ENCODE assay signal across 12 cellular contexts in genomic region chr16:70572926-70573270, GRCh38. TPM values are rescaled to one million over a fixed set of nuclear protein-coding genes. Genes with fewer than 3 reads are reported as not detected.
A peak's percentile ranks its signal among the peaks of the same experiment; 100 is the strongest.
DNase-seq lines count a peak whose midpoint lies in the region; ATAC-seq and TF ChIP-seq lines count a peak whose summit lies in the region.
"Had no signal": no experiment of that assay in that cellular context is flagged by ENCODE, and none has a peak within 500 bp of the region (broad histone marks: within the 10 kb centered on the region; RNA-seq: fewer than 3 reads in every experiment).

No MANE protein-coding gene starts in this region.

- TF ChIP-seq POLR2A in esophagus muscularis mucosa (IDR thresholded peaks at IDR 0.05; ENCODE audit: low read depth) = no peak

- intact Hi-C loops in esophagus muscularis mucosa (cut with DNase I) = no loop called here

- WGBS in esophagus muscularis mucosa = 68% methylated on average over 2 of the region's 2 CpGs

- ATAC-seq in stimulated activated naive CD8-positive, alpha-beta T cell treated with anti-CD3 and anti-CD28 coated beads, Interleukin-15, amount 100 ng/mL, for 72 hours = no peak
- ATAC-seq in stimulated activated naive CD8-positive, alpha-beta T cell treated with anti-CD3 and anti-CD28 coated beads, Interleukin-15, Interleukin-2, amounts not matched to agents 100 U/mL and 50 U/mL, for 24 hours = no peak
- no peak for ATAC-seq in HG03280 (IDR thresholded peaks at IDR 0.05; ENCODE audit: unreplicated experiment)

- no peaks in the 10 kb centered on the region for H3K27me3 Mint-ChIP-seq in stimulated activated naive CD8-positive, alpha-beta T cell treated with anti-CD3 and anti-CD28 coated beads, Interleukin-15, amount 100 ng/mL, for 72 hours
- no peaks in the 10 kb centered on the region for H3K27me3 Mint-ChIP-seq in osteocyte (ENCODE audit: unreplicated experiment)
- H3K27me3 Mint-ChIP-seq: type B pancreatic cell had no signal

- H3K4me3 Mint-ChIP-seq in stimulated activated naive CD8-positive, alpha-beta T cell treated with anti-CD3 and anti-CD28 coated beads, Interleukin-15, amount 100 ng/mL, for 72 hours = no peak overlapping the region
- H3K4me3 Mint-ChIP-seq in osteocyte (ENCODE audit: unreplicated experiment) = no peak overlapping the region
- H3K4me3 Mint-ChIP-seq: type B pancreatic cell had no signal

- no peak for TF ChIP-seq EP300 in esophagus muscularis mucosa (IDR thresholded peaks at IDR 0.05)

- DNase-seq in stimulated activated naive CD8-positive, alpha-beta T cell treated with anti-CD3 and anti-CD28 coated beads, Interleukin-15, amount 100 ng/mL, for 72 hours = no peak
- DNase-seq in stimulated activated naive CD8-positive, alpha-beta T cell treated with anti-CD3 and anti-CD28 coated beads, Interleukin-15, Interleukin-2, amounts not matched to agents 100 U/mL and 50 U/mL, for 24 hours = no peak
- DNase-seq in esophagus muscularis mucosa (ENCODE audit: extremely low spot score) (no peak), osteocyte (ENCODE audit: extremely low spot score, unreplicated experiment) (no peak), SIG-M5 treated with dmso at 0.1 percent for 504 hours (lab: John Stamatoyannopoulos, UW; ENCODE audit: unreplicated experiment) (no peak), germinal center (ENCODE audit: low spot score) (no peak), SK-N-DZ (ENCODE audit: low spot score) (no peak)
- DNase-seq: activated T-cell treated with anti-CD3 and anti-CD28 coated beads for 4 hours had no signal

- H3K27ac Mint-ChIP-seq in stimulated activated naive CD8-positive, alpha-beta T cell treated with anti-CD3 and anti-CD28 coated beads, Interleukin-15, amount 100 ng/mL, for 72 hours = peak overlapping the region; percentile 92 to 93
- H3K27ac Mint-ChIP-seq in osteocyte (ENCODE audit: unreplicated experiment) = peak overlapping the region; percentile 97
- H3K27ac Mint-ChIP-seq: type B pancreatic cell had no signal

- peaks cover 45% of the 10 kb centered on the region for H3K36me3 Mint-ChIP-seq in osteocyte (ENCODE audit: unreplicated experiment)

- no peaks in the 10 kb centered on the region for H3K27me3 ChIP-seq in esophagus muscularis mucosa
- H3K27me3 ChIP-seq: neutrophil, Peyer's patch had no signal

- peaks cover 49 to 63% (median 58%) of the 10 kb centered on the region in 4 donors for H3K36me3 ChIP-seq in esophagus muscularis mucosa

- H3K4me1 Mint-ChIP-seq in stimulated activated naive CD8-positive, alpha-beta T cell treated with anti-CD3 and anti-CD28 coated beads, Interleukin-15, amount 100 ng/mL, for 72 hours = peaks cover 49% of the 10 kb centered on the region
- peaks cover 81% of the 10 kb centered on the region for H3K4me1 Mint-ChIP-seq in osteocyte (ENCODE audit: unreplicated experiment)

- TF ChIP-seq CTCF in esophagus muscularis mucosa (IDR thresholded peaks at IDR 0.05) (no peak), osteocyte (IDR thresholded peaks at IDR 0.05) (no peak)

- no peaks in the 10 kb centered on the region for H3K9me3 ChIP-seq in esophagus muscularis mucosa
- H3K9me3 ChIP-seq: neutrophil, Peyer's patch had no signal

- peak overlapping the region; percentile 35 to 67 (median 47) for H3K27ac ChIP-seq in esophagus muscularis mucosa (replicated peaks in 1 of 4)
- H3K27ac ChIP-seq: neutrophil had no signal

- H3K9me3 Mint-ChIP-seq in stimulated activated naive CD8-positive, alpha-beta T cell treated with anti-CD3 and anti-CD28 coated beads, Interleukin-15, amount 100 ng/mL, for 72 hours = no peaks in the 10 kb centered on the region
- no peaks in the 10 kb centered on the region for H3K9me3 Mint-ChIP-seq in osteocyte (ENCODE audit: unreplicated experiment)
- H3K9me3 Mint-ChIP-seq: type B pancreatic cell had no signal

- H3K4me3 ChIP-seq in esophagus muscularis mucosa = no peak overlapping the region
- H3K4me3 ChIP-seq: Peyer's patch had no signal

- H3K4me1 ChIP-seq in esophagus muscularis mucosa = peaks cover 46 to 56% (median 53%) of the 10 kb centered on the region in 4 donors

RNA-seq across cellular contexts. Expression of gene SF3B3, which starts 49.3 kb away (rescaled TPM):
- total RNA-seq in esophagus muscularis mucosa = 10 to 100 TPM; 51.1 to 90.6 (median 66.2) TPM
- total RNA-seq in osteocyte = 307 and 319 TPM in 2 replicates
- polyA plus RNA-seq in SK-N-DZ (2014; cell fraction: cytosol; rRNA removed) = 102 and 189 TPM in 2 replicates
- 158 and 172 TPM in 2 replicates for polyA plus RNA-seq in SK-N-DZ (2014; cell fraction: nucleus; rRNA removed)

RNA-seq across cellular contexts. Expression of gene COG4, which starts 49.5 kb away (rescaled TPM):
- 10 to 100 TPM; 30.6 to 40.0 (median 35.8) TPM for total RNA-seq in esophagus muscularis mucosa
- total RNA-seq in osteocyte = 69.9 and 75.8 TPM in 2 replicates
- 112 and 169 TPM in 2 replicates for polyA plus RNA-seq in SK-N-DZ (2014; cell fraction: cytosol; rRNA removed)
- polyA plus RNA-seq in SK-N-DZ (2014; cell fraction: nucleus; rRNA removed) = 342 and 354 TPM in 2 replicates
